23 cellular contexts compared by ENCODE assay signal in the genomic region with DNA sequence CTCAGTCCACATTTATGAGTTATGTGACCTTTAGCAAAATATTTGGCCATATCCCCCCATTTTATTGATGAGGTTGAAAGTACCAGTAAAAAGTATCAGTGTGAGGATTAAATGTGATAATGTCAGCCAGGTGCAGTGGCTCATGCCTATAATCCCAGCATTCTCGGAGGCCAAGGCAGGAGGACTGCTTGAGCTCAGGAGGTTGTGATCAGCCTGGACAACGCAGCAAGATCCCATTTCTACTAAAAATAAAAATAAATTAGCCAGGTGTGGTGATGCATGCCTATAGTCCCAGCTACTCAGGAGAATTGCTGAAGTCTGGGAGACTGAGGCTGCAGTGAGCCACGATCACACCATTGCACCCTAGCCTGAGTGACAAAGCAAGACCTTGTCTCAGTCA.
DNase-seq lines count a peak whose midpoint lies in the region; ATAC-seq, FAIRE-seq and TF ChIP-seq lines count a peak whose summit lies in the region.
"Had no signal": no experiment of that assay in that cellular context is flagged by ENCODE, and none has a peak within 500 bp of the region (broad histone marks: within the 10 kb centered on the region; RNA-seq: fewer than 3 reads in every experiment).

No MANE protein-coding gene starts in this region.

- H3K79me2 ChIP-seq in K562 (ENCODE audit: control insufficient read depth, insufficient read depth, low read length), result no peaks in the 10 kb centered on the region

- peak overlapping the region; percentile 59 for H3K27ac Mint-ChIP-seq in activated naive CD4-positive, alpha-beta T cell treated with anti-CD3 and anti-CD28 coated beads, Interleukin-2, amount 50 U/mL, for 24 hours
- H3K27ac Mint-ChIP-seq in activated CD8-positive, alpha-beta T cell treated with anti-CD3 and anti-CD28 coated beads, Interleukin-2, amount 10 ng/mL, durations not matched to agents 7 days and 5 days, result no peak overlapping the region
- H3K27ac Mint-ChIP-seq: B cell had no signal

- no peak for TF ChIP-seq CTCF in K562 (IDR thresholded peaks at IDR 0.05 in 2 of 3, conservative IDR thresholded peaks at IDR 0.05 in 1 of 3; ENCODE audit: insufficient read depth in 2 of 3, low read depth in 1 of 3, low read length in 3 of 3)

- CTCF ChIA-PET in K562 (lab: Yijun Ruan, JAX; ENCODE audit: low intra/inter-chr PET ratio), result no interaction called here
- CTCF ChIA-PET in activated CD8-positive, alpha-beta T cell treated with anti-CD3 and anti-CD28 coated beads, Interleukin-2, amount 10 ng/mL, durations not matched to agents 7 days and 5 days (lab: Charles Lee), result interaction anchor here (1.2 kb wide), 1 partner anchor 14 kb away, joined by 3 read pairs; no protein-coding TSS in a partner anchor

- FAIRE-seq in K562 (lab: Jason Lieb, UNC), result no peak
- FAIRE-seq: A204.1, G401.6, GM12892, GM19239, H54 had no signal

- no peaks in the 10 kb centered on the region; a peak in 1 of 5 replicates for H3K4me1 ChIP-seq in K562 (replicated peaks in 1 of 2; ENCODE audit: control insufficient read depth in 2 of 2, insufficient read depth in 2 of 2, low read length in 2 of 2)
- H3K4me1 ChIP-seq: BLaER1, Caco-2 had no signal

- no peaks in the 10 kb centered on the region for H3K27me3 Mint-ChIP-seq in activated naive CD4-positive, alpha-beta T cell treated with anti-CD3 and anti-CD28 coated beads, Interleukin-2, amount 50 U/mL, for 24 hours
- H3K27me3 Mint-ChIP-seq in activated CD8-positive, alpha-beta T cell treated with anti-CD3 and anti-CD28 coated beads, Interleukin-2, amount 10 ng/mL, durations not matched to agents 7 days and 5 days (ENCODE audit: low read depth), result no peaks in the 10 kb centered on the region
- H3K27me3 Mint-ChIP-seq: B cell; CD4-positive, CD25-positive, alpha-beta regulatory T cell had no signal

- in situ Hi-C loops in K562 (cut with MboI), result loop anchor here (5.0 kb wide), 1 partner anchor 43 kb away; no protein-coding TSS in a partner anchor

- no peak for TF ChIP-seq EP300 in K562 (IDR thresholded peaks at IDR 0.05; ENCODE audit: low read length)

- no peaks in the 10 kb centered on the region for H3K9me1 ChIP-seq in K562 (ENCODE audit: control insufficient read depth, insufficient read depth, low read length)

- H3K36me3 Mint-ChIP-seq in activated naive CD4-positive, alpha-beta T cell treated with anti-CD3 and anti-CD28 coated beads, Interleukin-2, amount 50 U/mL, for 24 hours, result peaks cover 3% of the 10 kb centered on the region
- H3K36me3 Mint-ChIP-seq in activated CD8-positive, alpha-beta T cell treated with anti-CD3 and anti-CD28 coated beads, Interleukin-2, amount 10 ng/mL, durations not matched to agents 7 days and 5 days (ENCODE audit: low read depth), result peaks cover 2% of the 10 kb centered on the region

- H3K4me1 Mint-ChIP-seq in activated naive CD4-positive, alpha-beta T cell treated with anti-CD3 and anti-CD28 coated beads, Interleukin-2, amount 50 U/mL, for 24 hours, result peaks cover 20% of the 10 kb centered on the region
- no peaks in the 10 kb centered on the region for H3K4me1 Mint-ChIP-seq in activated CD8-positive, alpha-beta T cell treated with anti-CD3 and anti-CD28 coated beads, Interleukin-2, amount 10 ng/mL, durations not matched to agents 7 days and 5 days (ENCODE audit: low read depth)
- H3K4me1 Mint-ChIP-seq: B cell had no signal

- no peak overlapping the region for H3K27ac ChIP-seq in K562 (ENCODE audit: extremely low read depth, low read depth, low read length)
- H3K27ac ChIP-seq in layer of hippocampus (ENCODE audit: low read depth, low read length), result peak overlapping the region; percentile 21
- H3K27ac ChIP-seq: 22Rv1, BLaER1, C4-2B, GM23248 had no signal

- TF ChIP-seq RAD21 in K562 (CRISPR knock-in tag; conservative IDR thresholded peaks at IDR 0.05 in 1 of 2, IDR thresholded peaks at IDR 0.05 in 1 of 2), result no peak

- POLR2A ChIA-PET in K562 (lab: Yijun Ruan, JAX), result no interaction called here
- POLR2A ChIA-PET in activated CD8-positive, alpha-beta T cell treated with anti-CD3 and anti-CD28 coated beads, Interleukin-2, amount 10 ng/mL, durations not matched to agents 7 days and 5 days (lab: Charles Lee), result no interaction called here

- 53% methylated on average over 3 of the region's 3 CpGs for WGBS in K562 (ENCODE audit: insufficient coverage, low coverage, missing lambda C conversion rate)

- H3K9me3 Mint-ChIP-seq in activated naive CD4-positive, alpha-beta T cell treated with anti-CD3 and anti-CD28 coated beads, Interleukin-2, amount 50 U/mL, for 24 hours, result no peaks in the 10 kb centered on the region
- no peaks in the 10 kb centered on the region for H3K9me3 Mint-ChIP-seq in activated CD8-positive, alpha-beta T cell treated with anti-CD3 and anti-CD28 coated beads, Interleukin-2, amount 10 ng/mL, durations not matched to agents 7 days and 5 days (ENCODE audit: insufficient read depth)
- H3K9me3 Mint-ChIP-seq: CD8-positive, alpha-beta T cell had no signal

- H3K36me3 ChIP-seq in K562 (ENCODE audit: control insufficient read depth, insufficient read depth, low read length), result no peaks in the 10 kb centered on the region
- H3K36me3 ChIP-seq: BLaER1, HAP-1 had no signal

- H3K9ac ChIP-seq in K562 (ENCODE audit: insufficient read depth in 1 of 2, low read depth in 2 of 2, low read length in 2 of 2), result no peak overlapping the region
- H3K9ac ChIP-seq: BLaER1, GM23248 had no signal

- H4K20me1 ChIP-seq in K562 (replicated peaks; ENCODE audit: control insufficient read depth, insufficient read depth, low read length), result no peaks in the 10 kb centered on the region
- H4K20me1 ChIP-seq: BLaER1 had no signal

- ATAC-seq in K562 (no peak), esophagus mucosa (no peak), GM18868 (IDR thresholded peaks at IDR 0.05; ENCODE audit: unreplicated experiment) (no peak)
- no peak for ATAC-seq in activated CD8-positive, alpha-beta T cell treated with anti-CD3 and anti-CD28 coated beads, Interleukin-2, amount 10 ng/mL, durations not matched to agents 7 days and 5 days
- ATAC-seq: CD8-positive, alpha-beta T cell had no signal

- no peak for TF ChIP-seq POLR2A in K562 (conservative IDR thresholded peaks at IDR 0.05)

- intact Hi-C loops in K562 (cut with micrococcal nuclease), result no loop called here

- H3K9me3 ChIP-seq in K562 (replicated peaks; ENCODE audit: control insufficient read depth, insufficient read depth, low read depth, low read length), result no peaks in the 10 kb centered on the region
- H3K9me3 ChIP-seq: BLaER1, Caco-2, HAP-1 had no signal

- no TSS peak for BruUV-seq in K562 (replicated peaks; lab: Mats Ljungman, UMichigan)

- no peak overlapping the region for H2AFZ ChIP-seq in K562 (ENCODE audit: low read depth, low read length)
- H2AFZ ChIP-seq: GM23248 had no signal

- no peak for DNase-seq in activated naive CD4-positive, alpha-beta T cell treated with anti-CD3 and anti-CD28 coated beads, Interleukin-2, amount 50 U/mL, for 16 hours
- no peak for DNase-seq in K562 (ENCODE audit: extremely low read depth in 1 of 4, low spot score in 3 of 4)
- DNase-seq in activated CD8-positive, alpha-beta T cell treated with anti-CD3 and anti-CD28 coated beads, Interleukin-2, amount 10 ng/mL, durations not matched to agents 7 days and 5 days, result no peak
- DNase-seq: Caco-2; CD4-positive, CD25-positive, alpha-beta regulatory T cell; CD8-positive, alpha-beta T cell; DMS153; DND-41; GM23248 had no signal

- H3K4me3 ChIP-seq in K562, result no peak overlapping the region
- H3K4me3 ChIP-seq: BLaER1, GM23248, HAP-1 had no signal

- H3K4me2 ChIP-seq in K562 (ENCODE audit: insufficient read depth, low read length), result no peak overlapping the region
- H3K4me2 ChIP-seq: BLaER1 had no signal

- no peaks in the 10 kb centered on the region for H3K27me3 ChIP-seq in K562 (ENCODE audit: control insufficient read depth in 2 of 2, insufficient read depth in 2 of 2, low read length in 2 of 2)
- no peaks in the 10 kb centered on the region for H3K27me3 ChIP-seq in layer of hippocampus (ENCODE audit: control insufficient read depth, insufficient read depth, low read length)
- H3K27me3 ChIP-seq: BLaER1 had no signal

- H3K4me3 Mint-ChIP-seq in activated naive CD4-positive, alpha-beta T cell treated with anti-CD3 and anti-CD28 coated beads, Interleukin-2, amount 50 U/mL, for 24 hours, result no peak overlapping the region
- no peak overlapping the region for H3K4me3 Mint-ChIP-seq in activated CD8-positive, alpha-beta T cell treated with anti-CD3 and anti-CD28 coated beads, Interleukin-2, amount 10 ng/mL, durations not matched to agents 7 days and 5 days
- H3K4me3 Mint-ChIP-seq: B cell; CD4-positive, CD25-positive, alpha-beta regulatory T cell; CD8-positive, alpha-beta T cell had no signal

TF ChIP-seq in K562, 482 proteins besides CTCF, POLR2A, EP300 and RAD21:
- TF ChIP-seq TAF1 (IDR thresholded peaks at IDR 0.05; ENCODE audit: control insufficient read depth, extremely low read depth, insufficient read depth, low read length, severe bottlenecking), result no peak
- TF ChIP-seq SRSF3 (IDR thresholded peaks at IDR 0.05; ENCODE audit: insufficient read depth, low read length), result no peak
- peak; percentile 72 for TF ChIP-seq RBM25 (IDR thresholded peaks at IDR 0.05; ENCODE audit: low read depth, low read length, severe bottlenecking)
- TF ChIP-seq, protein P1, sequence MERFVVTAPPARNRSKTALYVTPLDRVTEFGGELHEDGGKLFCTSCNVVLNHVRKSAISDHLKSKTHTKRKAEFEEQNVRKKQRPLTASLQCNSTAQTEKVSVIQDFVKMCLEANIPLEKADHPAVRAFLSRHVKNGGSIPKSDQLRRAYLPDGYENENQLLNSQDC (CRISPR knock-in tag; IDR thresholded peaks at IDR 0.05), result no peak
- TF ChIP-seq ZNF121 (CRISPR knock-in tag; conservative IDR thresholded peaks at IDR 0.05), result peak; percentile 95
- TF ChIP-seq CEBPB (tag; IDR thresholded peaks at IDR 0.05), result no peak
